ENCODE assay signal across 9 cellular contexts in the genomic region with DNA sequence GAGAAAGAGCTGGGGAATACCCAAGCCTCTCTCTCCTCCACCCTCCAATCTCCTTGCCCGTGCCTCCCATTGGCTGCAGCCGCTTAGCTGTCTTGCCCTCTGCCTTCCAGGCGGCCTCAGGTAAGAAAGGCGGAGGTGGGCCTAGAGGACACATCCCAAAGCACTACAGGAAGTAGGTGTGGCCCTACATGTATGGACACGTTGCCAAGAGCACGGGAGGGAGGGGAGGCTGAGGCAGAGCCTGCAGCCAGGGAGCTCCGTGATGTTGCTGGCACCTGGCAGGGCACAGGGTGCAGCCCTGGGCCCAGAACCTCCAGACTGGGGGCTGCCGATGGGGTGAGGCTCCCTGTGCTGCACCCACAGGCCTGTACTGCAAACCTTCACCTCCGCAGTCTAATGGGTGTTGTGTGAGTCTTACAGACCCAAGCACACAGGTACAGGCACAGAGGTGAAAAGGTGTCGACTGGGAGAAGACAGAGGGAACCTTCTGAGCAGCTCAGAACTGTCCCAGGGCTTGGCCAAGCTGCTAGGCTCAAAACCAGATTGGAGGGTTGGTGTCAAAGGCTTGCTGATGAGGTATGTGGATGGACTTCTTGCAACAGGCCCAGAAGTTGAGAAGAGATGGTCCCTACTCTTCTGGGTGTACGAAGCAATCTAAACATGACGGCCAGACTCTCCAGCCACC. TPM values are rescaled to one million over a fixed set of nuclear protein-coding genes. Genes with fewer than 3 reads are reported as not detected.
DNase-seq lines count a peak whose midpoint lies in the region; ATAC-seq and TF ChIP-seq lines count a peak whose summit lies in the region.
"Had no signal": no experiment of that assay in that cellular context is flagged by ENCODE, and none has a peak within 500 bp of the region (broad histone marks: within the 10 kb centered on the region; RNA-seq: fewer than 3 reads in every experiment).

No MANE protein-coding gene starts in this region.

- H3K9ac ChIP-seq in ES-I3 (ENCODE audit: low read depth, low read length): peak overlapping the region; percentile 52

- no peak for ATAC-seq in HG03469 (IDR thresholded peaks at IDR 0.05; ENCODE audit: unreplicated experiment)
- no peak for ATAC-seq in HG02610 (IDR thresholded peaks at IDR 0.05; ENCODE audit: unreplicated experiment)

- WGBS in sigmoid colon, 2 donors: 41 to 72% methylated on average over 12 of the region's 12 CpGs

- H3K9me3 ChIP-seq in ES-I3 (ENCODE audit: control insufficient read depth, insufficient read depth, low read length) (no peaks in the 10 kb centered on the region), sigmoid colon (no peaks in the 10 kb centered on the region)

- DNase-seq in NCI-H2196 treated with DMSO at 0.1 percent for 48 hours (lab: John Stamatoyannopoulos, UW; ENCODE audit: unreplicated experiment) (peak; percentile 98), dorsolateral prefrontal cortex (no peak), sigmoid colon (no peak), Kasumi-1 (lab: John Stamatoyannopoulos, UW) (no peak), NAMALWA (ENCODE audit: low spot score) (no peak)
- DNase-seq: stimulated activated CD4-positive, alpha-beta T cell treated with anti-CD3 and anti-CD28 coated beads, Interleukin-4, amount 100 ng/mL, for 1 hour had no signal

- TF ChIP-seq POLR2A in sigmoid colon (IDR thresholded peaks at IDR 0.05): no peak

- H3K4me1 ChIP-seq in ES-I3 (ENCODE audit: insufficient read depth, low read length) (peaks cover 7% of the 10 kb centered on the region; the same call in 1 of the 2 replicates), sigmoid colon (peaks cover 0 to 40% (median 29%) of the 10 kb centered on the region in 4 donors)

- no peak for TF ChIP-seq EP300 in sigmoid colon (IDR thresholded peaks at IDR 0.05)

- intact Hi-C loops in dorsolateral prefrontal cortex (cut with DNase I) (loop anchor here (2.0 to 10.0 kb wide), 5 partner anchors 23 to 239 kb away; partner anchors contain the start of genes FN3K (in 1 of the 2), FOXK2 (in 1 of the 2), NARF (in 1 of the 2) and TEX19 (in 1 of the 2)), sigmoid colon (cut with DNase I) (loop anchor here (2.0 to 10.0 kb wide), 2 partner anchors 37 to 149 kb away; partner anchors contain the start of genes NARF and WDR45B)

- peak overlapping the region in 40 of 59 donors; percentile 64 to 98 (median 84) for H3K4me3 ChIP-seq in dorsolateral prefrontal cortex
- no peak overlapping the region for H3K4me3 ChIP-seq in sigmoid colon

- H3K36me3 ChIP-seq in ES-I3 (ENCODE audit: insufficient read depth, low read length): no peaks in the 10 kb centered on the region
- no peaks in the 10 kb centered on the region for H3K36me3 ChIP-seq in sigmoid colon

- TF ChIP-seq CTCF in dorsolateral prefrontal cortex (IDR thresholded peaks at IDR 0.05 in 54 of 56, conservative IDR thresholded peaks at IDR 0.05 in 2 of 56; ENCODE audit: low read depth in 1 of 56, partially characterized antibody in 56 of 56): no peak
- no peak for TF ChIP-seq CTCF in sigmoid colon (IDR thresholded peaks at IDR 0.05)

- H3K27me3 ChIP-seq in dorsolateral prefrontal cortex (no peaks in the 10 kb centered on the region), sigmoid colon (no peaks in the 10 kb centered on the region)

- H3K27ac ChIP-seq in dorsolateral prefrontal cortex (peak overlapping the region in 46 of 59 donors; percentile 4 to 97 (median 93)), sigmoid colon (peak overlapping the region; percentile 82 to 97 (median 94))

RNA-seq across cellular contexts. Expression of gene FOXK2, which starts 23.5 kb away (rescaled TPM):
- total RNA-seq in dorsolateral prefrontal cortex: 100 to 1,000 TPM in 8 of 120 experiments, 10 to 100 TPM in 112; 65.0 to 126 (median 81.9) TPM
- total RNA-seq in sigmoid colon: 10 to 100 TPM; 29.3 to 56.8 (median 40.5) TPM
- polyA plus RNA-seq in sigmoid colon: 10 to 100 TPM; 10.2 to 26.2 (median 11.6) TPM

RNA-seq across cellular contexts. Expression of gene NARF, which starts 37.4 kb away (rescaled TPM):
- 100 to 1,000 TPM in 13 of 120 experiments, 10 to 100 TPM in 107; 56.4 to 136 (median 81.0) TPM for total RNA-seq in dorsolateral prefrontal cortex
- total RNA-seq in sigmoid colon: 10 to 100 TPM; 34.6 to 50.4 (median 43.8) TPM
- polyA plus RNA-seq in sigmoid colon: 10 to 100 TPM; 29.4 to 65.8 (median 38.6) TPM

RNA-seq across cellular contexts. Expression of gene CYBC1, which starts 45.4 kb away (rescaled TPM):
- total RNA-seq in dorsolateral prefrontal cortex (100 to 1,000 TPM in 8 of 120 experiments, 10 to 100 TPM in 112; 40.3 to 149 (median 70.2) TPM), sigmoid colon (10 to 100 TPM; 22.8 to 76.6 (median 46.7) TPM)
- 100 to 1,000 TPM in 1 of 3 donors, 10 to 100 TPM in 2; 25.8 to 116 (median 32.1) TPM for polyA plus RNA-seq in sigmoid colon

Comparison
In these comparisons a context has a peak if more than half of its experiments do, and no peak if none do; other contexts are left out.
1. H3K4me3 ChIP-seq: peak in dorsolateral prefrontal cortex (40 of 59); none in sigmoid colon (0 of 4).